26 cellular contexts compared by ENCODE assay signal in the genomic region with DNA sequence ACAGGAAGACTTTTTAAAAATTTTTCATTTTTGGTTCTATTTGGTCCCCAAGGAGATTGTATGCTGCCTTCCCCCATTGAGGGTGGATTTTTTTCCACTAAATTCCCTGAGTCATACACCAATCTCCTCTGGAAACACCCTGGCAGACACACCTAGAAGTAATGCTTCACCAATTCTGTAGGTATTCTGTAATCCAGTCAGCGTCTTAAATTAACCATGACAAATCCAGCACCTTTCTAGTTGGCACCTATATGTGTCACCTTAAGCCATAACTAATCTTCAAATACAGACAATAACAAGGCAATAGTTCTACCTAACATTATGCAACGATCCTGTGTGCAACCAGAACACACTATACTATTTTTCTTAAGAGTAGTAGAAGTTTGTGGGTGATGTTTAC.
"Had no signal": no experiment of that assay in that cellular context is flagged by ENCODE, and none has a peak within 500 bp of the region (broad histone marks: within the 10 kb centered on the region; RNA-seq: fewer than 3 reads in every experiment).

No MANE protein-coding gene starts in this region.

- H3K4me3 ChIP-seq: colonic mucosa, dorsolateral prefrontal cortex, esophagus muscularis mucosa, gastroesophageal sphincter, heart left ventricle, hepatocyte, left lung, lower lobe of right lung had no signal

- H3K9me3 ChIP-seq: colonic mucosa, esophagus muscularis mucosa, gastroesophageal sphincter, heart left ventricle, left lung, lower lobe of right lung had no signal

- FAIRE-seq: endothelial cell of umbilical vein, frontal cortex, kidney had no signal

- H3K27ac ChIP-seq: colonic mucosa, dorsolateral prefrontal cortex, epithelial cell of prostate, esophagus muscularis mucosa, foreskin keratinocyte, gastroesophageal sphincter, heart left ventricle, hepatocyte, left lung, lower lobe of right lung had no signal

- H3K36me3 ChIP-seq: colonic mucosa, esophagus muscularis mucosa, gastroesophageal sphincter, heart left ventricle, left lung, lower lobe of right lung had no signal

- DNase-seq: colonic mucosa; cortex of kidney; dorsolateral prefrontal cortex; effector CD4-positive, alpha-beta T cell; effector memory CD4-positive, alpha-beta T cell; erythroblast; foreskin keratinocyte; heart left ventricle; hypothalamus; immature natural killer cell; islet precursor cell; kidney; kidney glomerular epithelial cell; left cardiac atrium; left lung; left ventricle myocardium superior; lower lobe of right lung; mesendoderm; midbrain; naive thymus-derived CD4-positive, alpha-beta T cell had no signal

- H3K27me3 ChIP-seq: colonic mucosa, dorsolateral prefrontal cortex, esophagus muscularis mucosa, foreskin keratinocyte, gastroesophageal sphincter, heart left ventricle, hepatocyte, left lung had no signal

- H3K4me1 ChIP-seq: colonic mucosa, esophagus muscularis mucosa, foreskin keratinocyte, gastroesophageal sphincter, heart left ventricle, left lung, lower lobe of right lung had no signal

- ATAC-seq: foreskin keratinocyte; gastroesophageal sphincter; heart left ventricle; left cardiac atrium; left lung; left ventricle myocardium superior; lower lobe of right lung; naive thymus-derived CD4-positive, alpha-beta T cell had no signal
